ENCODE assay signal across 9 cellular contexts in genomic region chr19:16327131-16327450, GRCh38. TPM values are rescaled to one million over a fixed set of nuclear protein-coding genes. Genes with fewer than 3 reads are reported as not detected.
DNase-seq lines count a peak whose midpoint lies in the region; ATAC-seq and TF ChIP-seq lines count a peak whose summit lies in the region.
"Had no signal": no experiment of that assay in that cellular context is flagged by ENCODE, and none has a peak within 500 bp of the region (broad histone marks: within the 10 kb centered on the region; RNA-seq: fewer than 3 reads in every experiment).

No MANE protein-coding gene starts in this region.

- H3K27ac Mint-ChIP-seq in activated T-cell treated with anti-CD3 and anti-CD28 coated beads, Interleukin-2, amount 50 U/mL, for 72 hours = no peak overlapping the region
- no peak overlapping the region for H3K27ac Mint-ChIP-seq in activated naive CD8-positive, alpha-beta T cell treated with anti-CD3 and anti-CD28 coated beads for 36 hours

- intact Hi-C loops in right lobe of liver (cut with DNase I) = no loop called here

- no peaks in the 10 kb centered on the region for H3K27me3 ChIP-seq in right lobe of liver
- H3K27me3 ChIP-seq in thoracic aorta (replicated peaks; ENCODE audit: insufficient read depth) = no peaks in the 10 kb centered on the region

- no peak for ATAC-seq in activated T-cell treated with anti-CD3 and anti-CD28 coated beads, Interleukin-2, amount 50 U/mL, for 72 hours (replicated peaks in 1 of 2)
- no peak for ATAC-seq in right lobe of liver
- ATAC-seq in thoracic aorta (ENCODE audit: insufficient number of reproducible peaks, low FRiP score, low read depth) = no peak
- no peak for ATAC-seq in HG03565 (IDR thresholded peaks at IDR 0.05; ENCODE audit: unreplicated experiment)

- H3K36me3 ChIP-seq in right lobe of liver (peaks cover 0 to 8% (median 1%) of the 10 kb centered on the region in 4 donors), thoracic aorta (no peaks in the 10 kb centered on the region)
- H3K36me3 ChIP-seq: BE2C had no signal

- H3K27ac ChIP-seq in right lobe of liver (peak overlapping the region; percentile 29 to 83 (median 59)), thoracic aorta (peak overlapping the region; percentile 98 to 99)

- no peak for TF ChIP-seq POLR2A in right lobe of liver (IDR thresholded peaks at IDR 0.05)

- H3K4me1 Mint-ChIP-seq in activated T-cell treated with anti-CD3 and anti-CD28 coated beads, Interleukin-2, amount 50 U/mL, for 72 hours (ENCODE audit: low read depth) = peaks cover 61% of the 10 kb centered on the region
- peaks cover 57% of the 10 kb centered on the region for H3K4me1 Mint-ChIP-seq in activated naive CD8-positive, alpha-beta T cell treated with anti-CD3 and anti-CD28 coated beads for 36 hours

- no peak for TF ChIP-seq CTCF in right lobe of liver (IDR thresholded peaks at IDR 0.05)
- TF ChIP-seq CTCF in thoracic aorta (IDR thresholded peaks at IDR 0.05) = no peak

- no peaks in the 10 kb centered on the region for H3K4me1 ChIP-seq in right lobe of liver
- peaks cover 20 to 48% of the 10 kb centered on the region in 2 donors for H3K4me1 ChIP-seq in thoracic aorta (ENCODE audit: control insufficient read depth in 1 of 2, low read depth in 2 of 2)
- H3K4me1 ChIP-seq: BE2C had no signal

- DNase-seq in activated T-cell treated with anti-CD3 and anti-CD28 coated beads, Interleukin-2, amount 50 U/mL, for 72 hours = no peak
- DNase-seq in activated T-cell treated with anti-CD3 and anti-CD28 coated beads, Interleukin-2, amount 50 U/mL, for 1 hour = no peak
- no peak for DNase-seq in activated naive CD8-positive, alpha-beta T cell treated with anti-CD3 and anti-CD28 coated beads for 36 hours
- peak in 1 of 3 donors; percentile 59 for DNase-seq in right lobe of liver
- no peak for DNase-seq in thoracic aorta (ENCODE audit: low spot score)
- DNase-seq in KG1 (lab: John Stamatoyannopoulos, UW) = no peak
- DNase-seq in occipital lobe (lab: John Stamatoyannopoulos, UW) = no peak
- DNase-seq: BE2C had no signal

- H3K27me3 Mint-ChIP-seq in activated T-cell treated with anti-CD3 and anti-CD28 coated beads, Interleukin-2, amount 50 U/mL, for 72 hours (ENCODE audit: low read depth) = peaks cover 57% of the 10 kb centered on the region
- H3K27me3 Mint-ChIP-seq in activated naive CD8-positive, alpha-beta T cell treated with anti-CD3 and anti-CD28 coated beads for 36 hours = peaks cover 31% of the 10 kb centered on the region

- no peaks in the 10 kb centered on the region for H3K36me3 Mint-ChIP-seq in activated T-cell treated with anti-CD3 and anti-CD28 coated beads, Interleukin-2, amount 50 U/mL, for 72 hours (ENCODE audit: insufficient read depth in 2 of 2)
- no peaks in the 10 kb centered on the region for H3K36me3 Mint-ChIP-seq in activated naive CD8-positive, alpha-beta T cell treated with anti-CD3 and anti-CD28 coated beads for 36 hours

- H3K4me3 Mint-ChIP-seq in activated T-cell treated with anti-CD3 and anti-CD28 coated beads, Interleukin-2, amount 50 U/mL, for 72 hours = peak overlapping the region; percentile 72 to 81
- H3K4me3 Mint-ChIP-seq in activated naive CD8-positive, alpha-beta T cell treated with anti-CD3 and anti-CD28 coated beads for 36 hours = peak overlapping the region; percentile 47

- peak overlapping the region in 2 of 3 donors; percentile 46 to 64 for H3K4me3 ChIP-seq in right lobe of liver
- peak overlapping the region; percentile 98 for H3K4me3 ChIP-seq in thoracic aorta

- H3K9me3 Mint-ChIP-seq in activated T-cell treated with anti-CD3 and anti-CD28 coated beads, Interleukin-2, amount 50 U/mL, for 72 hours = no peaks in the 10 kb centered on the region
- H3K9me3 Mint-ChIP-seq in activated naive CD8-positive, alpha-beta T cell treated with anti-CD3 and anti-CD28 coated beads for 36 hours = no peaks in the 10 kb centered on the region

- no peaks in the 10 kb centered on the region for H3K9me3 ChIP-seq in right lobe of liver
- H3K9me3 ChIP-seq in thoracic aorta = no peaks in the 10 kb centered on the region
- H3K9me3 ChIP-seq: BE2C had no signal

- 74% methylated on average over 15 of the region's 16 CpGs for WGBS in right lobe of liver (ENCODE audit: insufficient coverage, low coverage, low lambda C conversion rate, missing lambda C conversion rate)

RNA-seq across cellular contexts. Expression of gene KLF2, which starts 2.5 kb away (rescaled TPM):
- total RNA-seq in activated T-cell treated with anti-CD3 and anti-CD28 coated beads, Interleukin-2, amount 50 U/mL, for 72 hours = under 1 TPM; 0.36 to 0.76 TPM
- total RNA-seq in activated naive CD8-positive, alpha-beta T cell treated with anti-CD3 and anti-CD28 coated beads for 36 hours = under 1 TPM; 0.18 to 0.23 TPM
- total RNA-seq in right lobe of liver (10 to 100 TPM in 1 of 6 experiments, 1 to 10 TPM in 5; 3.7 to 10.1 (median 4.8) TPM), thoracic aorta (100 to 1,000 TPM in 1 of 2 donors, 10 to 100 TPM in 1; 34.9 to 146 TPM), occipital lobe (3.1 TPM)
